Comparison of ENCODE assay signal across 9 cellular contexts in genomic region chr20:25036331-25036936, GRCh38. TPM values are rescaled to one million over a fixed set of nuclear protein-coding genes. Genes with fewer than 3 reads are reported as not detected.
A peak's percentile ranks its signal among the peaks of the same experiment; 100 is the strongest.
DNase-seq lines count a peak whose midpoint lies in the region; ATAC-seq and TF ChIP-seq lines count a peak whose summit lies in the region.
"Had no signal": no experiment of that assay in that cellular context is flagged by ENCODE, and none has a peak within 500 bp of the region (broad histone marks: within the 10 kb centered on the region; RNA-seq: fewer than 3 reads in every experiment).

No MANE protein-coding gene starts in this region.

- no peak for TF ChIP-seq CTCF in Peyer's patch (IDR thresholded peaks at IDR 0.05)
- no peak for TF ChIP-seq CTCF in gastroesophageal sphincter (IDR thresholded peaks at IDR 0.05)
- no peak for TF ChIP-seq CTCF in BE2C (IDR thresholded peaks at IDR 0.05; ENCODE audit: low read depth, low read length)

- no peak overlapping the region for H3K4me3 ChIP-seq in Peyer's patch
- H3K4me3 ChIP-seq in gastroesophageal sphincter: no peak overlapping the region
- no peak overlapping the region for H3K4me3 ChIP-seq in BE2C (ENCODE audit: low read depth, low read length)
- H3K4me3 ChIP-seq: HAP-1 had no signal

- no peaks in the 10 kb centered on the region for H3K36me3 Mint-ChIP-seq in stimulated activated memory B cell treated with anti-CD40 and anti-IgM and Interleukin-4, amounts not matched to agents 10 μg/mL and 1 μg/mL and 100 μg/mL, for 72 hours

- H3K27me3 ChIP-seq in Peyer's patch: no peaks in the 10 kb centered on the region
- no peaks in the 10 kb centered on the region for H3K27me3 ChIP-seq in gastroesophageal sphincter
- no peaks in the 10 kb centered on the region for H3K27me3 ChIP-seq in BE2C

- H3K27ac ChIP-seq in Peyer's patch (peak overlapping the region in 3 of 4 donors; percentile 40 to 84 (median 61)), gastroesophageal sphincter (peak overlapping the region in 3 of 4 donors; percentile 67 to 88 (median 86))

- DNase-seq in Peyer's patch: no peak
- no peak for DNase-seq in NCI-H2196 (lab: John Stamatoyannopoulos, UW; ENCODE audit: unreplicated experiment)
- DNase-seq in NOMO-1 (lab: John Stamatoyannopoulos, UW; ENCODE audit: unreplicated experiment in 2 of 2): no peak
- DNase-seq in BE2C: no peak
- DNase-seq: stimulated activated CD4-positive, alpha-beta T cell treated with anti-CD3 and anti-CD28 coated beads, Interleukin-4, amount 100 ng/mL, for 4 hours had no signal

- ATAC-seq in GM18909 (IDR thresholded peaks at IDR 0.05; ENCODE audit: poor library complexity, unreplicated experiment) (peak; percentile 26), gastroesophageal sphincter (no peak)
- no peak for ATAC-seq in stimulated activated memory B cell treated with anti-CD40 and anti-IgM and Interleukin-4, amounts not matched to agents 10 μg/mL and 1 μg/mL and 100 μg/mL, for 72 hours

- no peak for TF ChIP-seq POLR2A in Peyer's patch (IDR thresholded peaks at IDR 0.05)
- TF ChIP-seq POLR2A in gastroesophageal sphincter (IDR thresholded peaks at IDR 0.05): no peak

- no peaks in the 10 kb centered on the region for H3K9me3 Mint-ChIP-seq in stimulated activated memory B cell treated with anti-CD40 and anti-IgM and Interleukin-4, amounts not matched to agents 10 μg/mL and 1 μg/mL and 100 μg/mL, for 72 hours

- H3K36me3 ChIP-seq in Peyer's patch (peaks cover 0 to under 1% (median 0%) of the 10 kb centered on the region in 3 donors), gastroesophageal sphincter (no peaks in the 10 kb centered on the region), BE2C (no peaks in the 10 kb centered on the region)
- H3K36me3 ChIP-seq: HAP-1 had no signal

- WGBS in gastroesophageal sphincter (ENCODE audit: low coverage in 1 of 2), 2 donors: 44 to 50% methylated on average over 2 to 6 of the region's 7 CpGs

- peak overlapping the region; percentile 93 for H3K27ac Mint-ChIP-seq in stimulated activated memory B cell treated with anti-CD40 and anti-IgM and Interleukin-4, amounts not matched to agents 10 μg/mL and 1 μg/mL and 100 μg/mL, for 72 hours

- H3K4me1 ChIP-seq in Peyer's patch: peaks cover 12 to 94% (median 37%) of the 10 kb centered on the region in 4 donors
- H3K4me1 ChIP-seq in gastroesophageal sphincter: peaks cover 16 to 99% (median 91%) of the 10 kb centered on the region in 3 donors
- no peaks in the 10 kb centered on the region for H3K4me1 ChIP-seq in BE2C

- no peak for TF ChIP-seq EP300 in gastroesophageal sphincter (IDR thresholded peaks at IDR 0.05)

- H3K4me1 Mint-ChIP-seq in stimulated activated memory B cell treated with anti-CD40 and anti-IgM and Interleukin-4, amounts not matched to agents 10 μg/mL and 1 μg/mL and 100 μg/mL, for 72 hours: peaks cover 52% of the 10 kb centered on the region

- H3K9me3 ChIP-seq in Peyer's patch: no peaks in the 10 kb centered on the region
- H3K9me3 ChIP-seq in gastroesophageal sphincter: no peaks in the 10 kb centered on the region
- H3K9me3 ChIP-seq in BE2C: no peaks in the 10 kb centered on the region
- H3K9me3 ChIP-seq: HAP-1 had no signal

- H3K27me3 Mint-ChIP-seq in stimulated activated memory B cell treated with anti-CD40 and anti-IgM and Interleukin-4, amounts not matched to agents 10 μg/mL and 1 μg/mL and 100 μg/mL, for 72 hours: no peaks in the 10 kb centered on the region

- H3K4me3 Mint-ChIP-seq in stimulated activated memory B cell treated with anti-CD40 and anti-IgM and Interleukin-4, amounts not matched to agents 10 μg/mL and 1 μg/mL and 100 μg/mL, for 72 hours: peak overlapping the region; percentile 63

RNA-seq across cellular contexts. Expression of gene ACSS1, which starts 21.5 kb away (rescaled TPM):
- total RNA-seq in Peyer's patch: 100 to 1,000 TPM in 3 of 4 donors, 10 to 100 TPM in 1; 49.5 to 160 (median 134) TPM
- total RNA-seq in gastroesophageal sphincter: 100 to 1,000 TPM in 1 of 4 donors, 10 to 100 TPM in 3; 44.7 to 105 (median 61.6) TPM
- not detected for polyA plus RNA-seq in BE2C (2012; ENCODE audit: insufficient read depth, insufficient read length, low read depth)

RNA-seq across cellular contexts. Expression of gene APMAP, which starts 43.9 kb away (rescaled TPM):
- total RNA-seq in Peyer's patch (10 to 100 TPM; 19.0 to 40.9 (median 31.6) TPM), gastroesophageal sphincter (10 to 100 TPM; 24.3 to 46.8 (median 35.9) TPM)
- polyA plus RNA-seq in BE2C (2012; ENCODE audit: insufficient read depth, insufficient read length, low read depth): 120 TPM

RNA-seq across cellular contexts. Expression of gene VSX1, which starts 45.5 kb away (rescaled TPM):
- total RNA-seq in Peyer's patch: not detected
- not detected for total RNA-seq in gastroesophageal sphincter
- 0.22 TPM for polyA plus RNA-seq in BE2C (2012; ENCODE audit: insufficient read depth, insufficient read length, low read depth)
